Comparison of ENCODE assay signal across 21 cellular contexts in the genomic region with DNA sequence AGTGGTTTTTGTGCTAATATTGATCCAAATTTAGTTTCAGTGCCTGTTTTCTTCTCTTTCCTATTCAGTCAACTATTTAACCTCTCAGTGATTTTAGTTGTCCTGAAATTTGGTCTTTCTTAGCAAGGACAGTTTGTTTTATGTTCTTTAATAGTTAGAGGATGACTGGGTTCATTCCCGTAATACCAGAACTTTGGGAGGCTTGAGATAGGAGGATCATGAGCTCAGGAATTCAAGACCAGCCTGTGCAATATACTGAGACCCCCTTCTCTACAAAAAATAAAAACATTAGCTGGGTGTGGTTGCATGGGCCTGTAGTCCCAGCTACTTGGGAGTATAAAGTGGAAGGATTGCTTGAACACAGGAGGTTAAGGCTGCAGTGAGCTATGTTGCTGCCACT.
"Had no signal": no experiment of that assay in that cellular context is flagged by ENCODE, and none has a peak within 500 bp of the region (broad histone marks: within the 10 kb centered on the region; RNA-seq: fewer than 3 reads in every experiment).

No MANE protein-coding gene starts in this region.

- H3K4me1 ChIP-seq: gastrocnemius medialis, testis had no signal

- H3K9me3 Mint-ChIP-seq: activated naive CD4-positive, alpha-beta T cell treated with anti-CD3 and anti-CD28 coated beads, Interleukin-2, amount 50 U/mL, for 24 hours; stimulated activated memory B cell treated with anti-CD40 and anti-IgM and Interleukin-4, amounts not matched to agents 10 μg/mL and 1 μg/mL and 100 μg/mL, for 72 hours; T-helper 1 cell treated with Interleukin-12 subunit alpha and Interleukin-12 subunit beta and Interleukin-4 antibody, amounts not matched to agents 30 μg/mL and 1 μg/mL, for 36 hours; type B pancreatic cell had no signal

- H3K27me3 ChIP-seq: adrenal gland, body of pancreas, gastrocnemius medialis, heart left ventricle, ovary, spleen, testis had no signal

- H3K9me3 ChIP-seq: adrenal gland, body of pancreas, gastrocnemius medialis, heart left ventricle, ovary, spleen, testis had no signal

- H3K4me3 Mint-ChIP-seq: activated naive CD4-positive, alpha-beta T cell treated with anti-CD3 and anti-CD28 coated beads, Interleukin-2, amount 50 U/mL, for 24 hours; naive thymus-derived CD8-positive, alpha-beta T cell; stimulated activated memory B cell treated with anti-CD40 and anti-IgM and Interleukin-4, amounts not matched to agents 10 μg/mL and 1 μg/mL and 100 μg/mL, for 72 hours; T-helper 1 cell treated with Interleukin-12 subunit alpha and Interleukin-12 subunit beta and Interleukin-4 antibody, amounts not matched to agents 30 μg/mL and 1 μg/mL, for 36 hours; type B pancreatic cell had no signal

- FAIRE-seq: colon had no signal

- H3K27me3 Mint-ChIP-seq: activated naive CD4-positive, alpha-beta T cell treated with anti-CD3 and anti-CD28 coated beads, Interleukin-2, amount 50 U/mL, for 24 hours; naive thymus-derived CD8-positive, alpha-beta T cell; stimulated activated memory B cell treated with anti-CD40 and anti-IgM and Interleukin-4, amounts not matched to agents 10 μg/mL and 1 μg/mL and 100 μg/mL, for 72 hours; type B pancreatic cell had no signal

- ATAC-seq: body of pancreas; gastrocnemius medialis; heart left ventricle; left ventricle myocardium superior; naive thymus-derived CD8-positive, alpha-beta T cell; sciatic nerve; stimulated activated memory B cell treated with anti-CD40 and anti-IgM and Interleukin-4, amounts not matched to agents 10 μg/mL and 1 μg/mL and 100 μg/mL, for 72 hours had no signal

- H3K27ac Mint-ChIP-seq: activated naive CD4-positive, alpha-beta T cell treated with anti-CD3 and anti-CD28 coated beads, Interleukin-2, amount 50 U/mL, for 24 hours; stimulated activated memory B cell treated with anti-CD40 and anti-IgM and Interleukin-4, amounts not matched to agents 10 μg/mL and 1 μg/mL and 100 μg/mL, for 72 hours; T-helper 1 cell treated with Interleukin-12 subunit alpha and Interleukin-12 subunit beta and Interleukin-4 antibody, amounts not matched to agents 30 μg/mL and 1 μg/mL, for 36 hours; type B pancreatic cell had no signal

- H3K27ac ChIP-seq: adrenal gland, body of pancreas, gastrocnemius medialis, heart left ventricle, ovary, spleen, testis had no signal

- H3K4me3 ChIP-seq: adrenal gland, body of pancreas, gastrocnemius medialis, heart left ventricle, ovary, spleen, testis had no signal

- DNase-seq: activated CD4-positive, alpha-beta T cell treated with anti-CD3 and anti-CD28 coated beads, Interleukin-2, amount 50 U/mL, for 1 hour; activated CD4-positive, CD25-positive, alpha-beta regulatory T cell treated with anti-CD3 and anti-CD28 coated beads, Interleukin-2, amount 50 U/mL, for 72 hours; activated gamma-delta T cell; adrenal gland; body of pancreas; erythroblast; gastrocnemius medialis; heart left ventricle; left ventricle myocardium superior; mesenchymal stem cell; naive thymus-derived CD8-positive, alpha-beta T cell; ovary; spleen; stimulated activated CD4-positive, alpha-beta T cell treated with anti-CD3 and anti-CD28 coated beads, Interleukin-4, amount 100 ng/mL, for 4 hours; testis had no signal

- H3K36me3 ChIP-seq: adrenal gland, gastrocnemius medialis, heart left ventricle, ovary had no signal
